Comparison of ENCODE assay signal across 29 cellular contexts in genomic region chr17:3588104-3588503, GRCh38.
"Had no signal": no experiment of that assay in that cellular context is flagged by ENCODE, and none has a peak within 500 bp of the region (broad histone marks: within the 10 kb centered on the region; RNA-seq: fewer than 3 reads in every experiment).

No MANE protein-coding gene starts in this region.

- H2AFZ ChIP-seq: parathyroid adenoma had no signal

- H3K9me3 ChIP-seq: neutrophil, ovary, psoas muscle, spleen, suprapubic skin, testis, tibial artery, transverse colon, upper lobe of right lung, uterus had no signal

- H3K4me2 ChIP-seq: smooth muscle cell had no signal

- H3K9ac ChIP-seq: parathyroid adenoma had no signal

- DNase-seq: naive B cell; nephron progenitor cell; nucleus accumbens; ovary; right cardiac atrium; spleen; stimulated activated CD4-positive, alpha-beta T cell treated with anti-CD3 and anti-CD28 coated beads, Interleukin-12 subunit alpha, Interleukin-12 subunit beta, amount 100 ng/mL, for 4 hours; stimulated activated CD4-positive, alpha-beta T cell treated with anti-CD3 and anti-CD28 coated beads, Interleukin-1b, Interleukin-23, amount 100 ng/mL, for 48 hours; stimulated activated CD4-positive, alpha-beta T cell treated with anti-CD3 and anti-CD28 coated beads, Interleukin-4, amount 100 ng/mL, for 1 hour; stimulated activated CD4-positive, alpha-beta T cell treated with anti-CD3 and anti-CD28 coated beads, Interleukin-4, amount 100 ng/mL, for 4 hours; stimulated activated CD8-positive, alpha-beta memory T cell treated with anti-CD3 and anti-CD28 coated beads, Interleukin-4, amount 100 ng/mL, for 48 hours; stimulated activated naive CD4-positive, alpha-beta T cell; stimulated activated naive CD8-positive, alpha-beta T cell treated with anti-CD3 and anti-CD28 coated beads, Interleukin-15, amount 100 ng/mL, for 72 hours; stimulated activated naive CD8-positive, alpha-beta T cell treated with anti-CD3 and anti-CD28 coated beads, Interleukin-15, Interleukin-2, amounts not matched to agents 100 U/mL and 50 U/mL, for 24 hours; substantia nigra; testis; tibial artery; transverse colon; upper lobe of right lung; uterus had no signal

- H3K36me3 ChIP-seq: ovary, uterus had no signal

- H3K27me3 ChIP-seq: neutrophil, ovary, spleen, suprapubic skin, testis, tibial artery, transverse colon, upper lobe of right lung, uterus had no signal

- H3K79me2 ChIP-seq: parathyroid adenoma had no signal

- ATAC-seq: naive thymus-derived CD8-positive, alpha-beta T cell; psoas muscle; right cardiac atrium; sciatic nerve; stimulated activated memory B cell treated with anti-CD40 and anti-IgM and Interleukin-4, amounts not matched to agents 10 μg/mL and 1 μg/mL and 100 μg/mL, for 72 hours; stimulated activated naive CD8-positive, alpha-beta T cell treated with anti-CD3 and anti-CD28 coated beads, Interleukin-15, amount 100 ng/mL, for 72 hours; stimulated activated naive CD8-positive, alpha-beta T cell treated with anti-CD3 and anti-CD28 coated beads, Interleukin-15, Interleukin-2, amounts not matched to agents 100 U/mL and 50 U/mL, for 24 hours; upper lobe of right lung had no signal

- H3K4me1 ChIP-seq: parathyroid adenoma, psoas muscle, suprapubic skin, testis, tibial artery, transverse colon, upper lobe of right lung, uterus had no signal

- H3K4me3 ChIP-seq: ovary, psoas muscle, skin epidermis, smooth muscle cell, spleen, suprapubic skin, testis, tibial artery, transverse colon, upper lobe of right lung, uterus had no signal

- H3K27ac ChIP-seq: neutrophil, ovary, parathyroid adenoma, psoas muscle, skin epidermis, spleen, suprapubic skin, testis, tibial artery, transverse colon, upper lobe of right lung, uterus had no signal
